Comparison of ENCODE assay signal across 9 cellular contexts in genomic region chr1:149607803-149608145, GRCh38. TPM values are rescaled to one million over a fixed set of nuclear protein-coding genes. Genes with fewer than 3 reads are reported as not detected.
DNase-seq lines count a peak whose midpoint lies in the region; ATAC-seq and TF ChIP-seq lines count a peak whose summit lies in the region.
"Not testable (repeated sequence)": the region's sequence is repeated elsewhere in the genome, so short reads cannot be mapped to it uniquely, and the experiment has no call there.
"Had no signal": no experiment of that assay in that cellular context is flagged by ENCODE, and none has a peak within 500 bp of the region (broad histone marks: within the 10 kb centered on the region; RNA-seq: fewer than 3 reads in every experiment).

No MANE protein-coding gene starts in this region.

- H3K4me1 ChIP-seq in CD4-positive, alpha-beta memory T cell (ENCODE audit: insufficient read depth, low read length); lung (ENCODE audit: control insufficient read depth in 2 of 2, insufficient read depth in 2 of 2, low read length in 2 of 2); rectal smooth muscle tissue (ENCODE audit: control insufficient read depth, insufficient read depth, low read length); tibial artery: not testable (repeated sequence)

- peak; percentile 43 to 60 (median 54) for DNase-seq in CD4-positive, alpha-beta memory T cell
- DNase-seq in MG63 (peak; percentile 22), brain microvascular endothelial cell (peak; percentile 0), tibial artery (peak in 1 of 2 donors; percentile 64)
- DNase-seq in activated CD4-positive, alpha-beta T cell treated with anti-CD3 and anti-CD28 coated beads, Interleukin-2, amount 10 ng/mL, durations not matched to agents 7 days and 5 days = peak; percentile 7
- DNase-seq in fibroblast of villous mesenchyme (ENCODE audit: low read depth); lung (ENCODE audit: low spot score): not testable (repeated sequence)

- peak overlapping the region in 6 of 8 donors; percentile 43 to 88 (median 72) for H3K4me3 Mint-ChIP-seq in CD4-positive, alpha-beta memory T cell
- H3K4me3 Mint-ChIP-seq in activated CD4-positive, alpha-beta T cell treated with anti-CD3 and anti-CD28 coated beads, Interleukin-2, amount 10 ng/mL, durations not matched to agents 7 days and 5 days = peak overlapping the region; percentile 62

- not testable (repeated sequence) for H3K4me3 ChIP-seq in CD4-positive, alpha-beta memory T cell (ENCODE audit: low read length in 2 of 2); brain microvascular endothelial cell (ENCODE audit: low read depth, low read length)
- peak overlapping the region; percentile 57 for H3K4me3 ChIP-seq in MG63
- peak overlapping the region; percentile 54 for H3K4me3 ChIP-seq in fibroblast of villous mesenchyme (ENCODE audit: low read depth, low read length)
- H3K4me3 ChIP-seq in lung = peak overlapping the region; percentile 21
- peak overlapping the region; percentile 50 for H3K4me3 ChIP-seq in rectal smooth muscle tissue (ENCODE audit: low read length)
- H3K4me3 ChIP-seq in tibial artery = peak overlapping the region; percentile 59 to 64

- H3K9me3 ChIP-seq in CD4-positive, alpha-beta memory T cell (ENCODE audit: control insufficient read depth in 1 of 2, low read length in 2 of 2); MG63; lung (ENCODE audit: control insufficient read depth in 2 of 2, insufficient read depth in 1 of 2, low read length in 1 of 2); tibial artery: not testable (repeated sequence)

- POLR2A ChIA-PET in CD4-positive, alpha-beta memory T cell (lab: Charles Lee; ENCODE audit: partially characterized antibody); activated CD4-positive, alpha-beta T cell treated with anti-CD3 and anti-CD28 coated beads, Interleukin-2, amount 10 ng/mL, durations not matched to agents 7 days and 5 days (lab: Charles Lee): not testable (repeated sequence)

- not testable (repeated sequence) for H3K4me1 Mint-ChIP-seq in CD4-positive, alpha-beta memory T cell; activated CD4-positive, alpha-beta T cell treated with anti-CD3 and anti-CD28 coated beads, Interleukin-2, amount 10 ng/mL, durations not matched to agents 7 days and 5 days

- in situ Hi-C loops in brain microvascular endothelial cell (cut with HindIII; ENCODE audit: low pct_ligation_motif_present, low sequenced_read_pairs) = not testable (repeated sequence)

- H3K27ac ChIP-seq in CD4-positive, alpha-beta memory T cell (ENCODE audit: low read depth, low read length) = peak overlapping the region; percentile 76
- not testable (repeated sequence) for H3K27ac ChIP-seq in brain microvascular endothelial cell
- peak overlapping the region; percentile 40 to 74 for H3K27ac ChIP-seq in lung (ENCODE audit: low read depth in 1 of 2, low read length in 1 of 2)
- peak overlapping the region; percentile 59 for H3K27ac ChIP-seq in rectal smooth muscle tissue (ENCODE audit: low read depth, low read length)
- H3K27ac ChIP-seq in tibial artery = peak overlapping the region; percentile 80 to 83

- intact Hi-C loops in CD4-positive, alpha-beta memory T cell (cut with micrococcal nuclease); tibial artery (cut with DNase I; ENCODE audit: low total_unique reads): not testable (repeated sequence)

- 0 to 1% methylated on average over 15 to 21 of the region's 32 CpGs for WGBS in lung, 2 donors

- ATAC-seq in lung (ENCODE audit: insufficient read depth, low FRiP score) = not testable (repeated sequence)

- CTCF ChIA-PET in CD4-positive, alpha-beta memory T cell (lab: Charles Lee; ENCODE audit: partially characterized antibody); activated CD4-positive, alpha-beta T cell treated with anti-CD3 and anti-CD28 coated beads, Interleukin-2, amount 10 ng/mL, durations not matched to agents 7 days and 5 days (lab: Charles Lee): not testable (repeated sequence)

- TF ChIP-seq CTCF in brain microvascular endothelial cell (IDR thresholded peaks at IDR 0.05; ENCODE audit: low read depth, low read length, missing control alignments); fibroblast of villous mesenchyme (IDR thresholded peaks at IDR 0.05; ENCODE audit: insufficient read depth, low read depth, low read length); lung (IDR thresholded peaks at IDR 0.05; ENCODE audit: control extremely low read depth, extremely low read depth); tibial artery (IDR thresholded peaks at IDR 0.05): not testable (repeated sequence)

- not testable (repeated sequence) for H3K36me3 Mint-ChIP-seq in CD4-positive, alpha-beta memory T cell; activated CD4-positive, alpha-beta T cell treated with anti-CD3 and anti-CD28 coated beads, Interleukin-2, amount 10 ng/mL, durations not matched to agents 7 days and 5 days (ENCODE audit: low read depth)

- H3K27me3 Mint-ChIP-seq in CD4-positive, alpha-beta memory T cell; activated CD4-positive, alpha-beta T cell treated with anti-CD3 and anti-CD28 coated beads, Interleukin-2, amount 10 ng/mL, durations not matched to agents 7 days and 5 days: not testable (repeated sequence)

- H3K27ac Mint-ChIP-seq in CD4-positive, alpha-beta memory T cell = peak overlapping the region in 1 of 7 donors; percentile 65
- H3K27ac Mint-ChIP-seq in activated CD4-positive, alpha-beta T cell treated with anti-CD3 and anti-CD28 coated beads, Interleukin-2, amount 10 ng/mL, durations not matched to agents 7 days and 5 days = not testable (repeated sequence)

- H3K27me3 ChIP-seq in CD4-positive, alpha-beta memory T cell (ENCODE audit: insufficient read depth, low read length); MG63; brain microvascular endothelial cell (replicated peaks); lung (ENCODE audit: control insufficient read depth, insufficient read depth); rectal smooth muscle tissue (ENCODE audit: control insufficient read depth, insufficient read depth, low read length); tibial artery: not testable (repeated sequence)

- not testable (repeated sequence) for H3K36me3 ChIP-seq in CD4-positive, alpha-beta memory T cell (ENCODE audit: insufficient read depth, low read length); MG63; brain microvascular endothelial cell (replicated peaks); lung (ENCODE audit: control insufficient read depth in 2 of 2, insufficient read depth in 2 of 2, low read length in 2 of 2); rectal smooth muscle tissue (ENCODE audit: control insufficient read depth, insufficient read depth, low read length); tibial artery

- H3K9ac ChIP-seq in rectal smooth muscle tissue (ENCODE audit: low read length) = not testable (repeated sequence)

- not testable (repeated sequence) for H3K9me3 Mint-ChIP-seq in CD4-positive, alpha-beta memory T cell; activated CD4-positive, alpha-beta T cell treated with anti-CD3 and anti-CD28 coated beads, Interleukin-2, amount 10 ng/mL, durations not matched to agents 7 days and 5 days

RNA-seq across cellular contexts. Expression of gene PPIAL4C, which starts 24.1 kb away (rescaled TPM):
- 1 to 10 TPM in 1 of 2 experiments, not detected in 1; 3.4 TPM for total RNA-seq in CD4-positive, alpha-beta memory T cell
- polyA plus RNA-seq in CD4-positive, alpha-beta memory T cell = under 1 TPM in 1 of 2 donors, not detected in 1; 0.68 TPM
- total RNA-seq in MG63 (2014; rRNA removed; shearing (Covaris generic); ENCODE audit: low replicate concordance) = not detected in 2 replicates
- total RNA-seq in activated CD4-positive, alpha-beta T cell treated with anti-CD3 and anti-CD28 coated beads, Interleukin-2, amount 10 ng/mL, durations not matched to agents 7 days and 5 days = 1 to 10 TPM in 1 of 2 experiments, not detected in 1; 2.0 TPM
- not detected in 2 replicates for total RNA-seq in fibroblast of villous mesenchyme
- total RNA-seq in lung = under 1 TPM in 1 of 2 donors, not detected in 1; 0.71 TPM
- polyA plus RNA-seq in lung = not detected
- total RNA-seq: pulmonary artery endothelial cell had no signal
